In genomic region chr1:26122988-26123973, GRCh38 we compare ENCODE assay signal across 10 cellular contexts. TPM values are rescaled to one million over a fixed set of nuclear protein-coding genes. Genes with fewer than 3 reads are reported as not detected.
DNase-seq lines count a peak whose midpoint lies in the region; ATAC-seq and TF ChIP-seq lines count a peak whose summit lies in the region.
"Had no signal": no experiment of that assay in that cellular context is flagged by ENCODE, and none has a peak within 500 bp of the region (broad histone marks: within the 10 kb centered on the region; RNA-seq: fewer than 3 reads in every experiment).

No MANE protein-coding gene starts in this region.

- no peak for DNase-seq in CD8-positive, alpha-beta memory T cell
- DNase-seq in LHCN-M2 (ENCODE audit: low read depth) (peak; percentile 44), progenitor cell of endocrine pancreas (ENCODE audit: low spot score, unreplicated experiment) (no peak), NCI-H128 (lab: John Stamatoyannopoulos, UW; ENCODE audit: unreplicated experiment) (no peak), globus pallidus (ENCODE audit: low spot score) (no peak), SKM-1 (lab: John Stamatoyannopoulos, UW; ENCODE audit: unreplicated experiment) (no peak)
- no peak for DNase-seq in activated naive CD8-positive, alpha-beta T cell treated with anti-CD3 and anti-CD28 coated beads, Interleukin-2, amount 10 ng/mL, durations not matched to agents 7 days and 5 days
- DNase-seq: SHP77, spleen had no signal

- no peak for ATAC-seq in activated naive CD8-positive, alpha-beta T cell treated with anti-CD3 and anti-CD28 coated beads, Interleukin-2, amount 10 ng/mL, durations not matched to agents 7 days and 5 days (ENCODE audit: low read depth)

- POLR2A ChIA-PET in CD8-positive, alpha-beta memory T cell (lab: Charles Lee), result interaction anchor here (0.8 to 1.0 kb wide), 3 partner anchors 10 to 22 kb away, joined by 3 to 5 read pairs (median 3); partner anchors contain the start of gene PDIK1L
- POLR2A ChIA-PET in activated naive CD8-positive, alpha-beta T cell treated with anti-CD3 and anti-CD28 coated beads, Interleukin-2, amount 10 ng/mL, durations not matched to agents 7 days and 5 days (lab: Charles Lee), result interaction anchor here (1.4 to 4.8 kb wide), 2 partner anchors 11 to 16 kb away, joined by 8 to 40 read pairs; partner anchors contain the start of gene PDIK1L

- peaks cover 0 to 44% (median 1%) of the 10 kb centered on the region in 3 donors for H3K36me3 Mint-ChIP-seq in CD8-positive, alpha-beta memory T cell
- peaks cover 32% of the 10 kb centered on the region for H3K36me3 Mint-ChIP-seq in activated naive CD8-positive, alpha-beta T cell treated with anti-CD3 and anti-CD28 coated beads, Interleukin-2, amount 10 ng/mL, durations not matched to agents 7 days and 5 days
- H3K36me3 Mint-ChIP-seq in progenitor cell of endocrine pancreas (ENCODE audit: insufficient read depth), result peaks cover 12% of the 10 kb centered on the region

- H3K27me3 ChIP-seq in CD8-positive, alpha-beta memory T cell (ENCODE audit: insufficient read depth, low read length, poor library complexity, severe bottlenecking), result no peaks in the 10 kb centered on the region
- H3K27me3 ChIP-seq in mucosa of rectum (ENCODE audit: control insufficient read depth in 2 of 2, insufficient read depth in 2 of 2, low read length in 2 of 2), result no peaks in the 10 kb centered on the region
- H3K27me3 ChIP-seq: spleen had no signal

- H3K9ac ChIP-seq in mucosa of rectum (ENCODE audit: low read depth in 1 of 2, low read length in 2 of 2), result no peak overlapping the region

- H3K36me3 ChIP-seq in CD8-positive, alpha-beta memory T cell (ENCODE audit: insufficient read depth, low read length), result peaks cover 3% of the 10 kb centered on the region
- H3K36me3 ChIP-seq in mucosa of rectum (ENCODE audit: control insufficient read depth in 2 of 2, insufficient read depth in 2 of 2, low read length in 2 of 2), result peaks cover 10 to 33% of the 10 kb centered on the region in 2 donors

- no peaks in the 10 kb centered on the region for H3K9me3 ChIP-seq in CD8-positive, alpha-beta memory T cell (ENCODE audit: low read length)
- no peaks in the 10 kb centered on the region for H3K9me3 ChIP-seq in mucosa of rectum (ENCODE audit: control insufficient read depth in 2 of 2, low read length in 2 of 2)
- H3K9me3 ChIP-seq: spleen had no signal

- CTCF ChIA-PET in CD8-positive, alpha-beta memory T cell (lab: Charles Lee), result interaction anchor here (1.0 to 5.6 kb wide), 6 partner anchors 14 to 111 kb away, joined by 3 to 22 read pairs (median 5); partner anchors contain the start of gene CEP85

- H3K4me1 ChIP-seq in CD8-positive, alpha-beta memory T cell (ENCODE audit: insufficient read depth, low read length), result peaks cover 29% of the 10 kb centered on the region
- peaks cover 0 to 29% of the 10 kb centered on the region in 2 donors for H3K4me1 ChIP-seq in mucosa of rectum (ENCODE audit: control insufficient read depth in 2 of 2, insufficient read depth in 2 of 2, low read length in 2 of 2)

- peak overlapping the region in 1 of 7 donors; percentile 9 for H3K4me3 Mint-ChIP-seq in CD8-positive, alpha-beta memory T cell
- peak overlapping the region; percentile 7 for H3K4me3 Mint-ChIP-seq in activated naive CD8-positive, alpha-beta T cell treated with anti-CD3 and anti-CD28 coated beads, Interleukin-2, amount 10 ng/mL, durations not matched to agents 7 days and 5 days
- no peak overlapping the region for H3K4me3 Mint-ChIP-seq in progenitor cell of endocrine pancreas (ENCODE audit: low read depth)

- H3K4me1 Mint-ChIP-seq in CD8-positive, alpha-beta memory T cell, result peaks cover 36 to 62% (median 49%) of the 10 kb centered on the region in 3 donors
- peaks cover 55% of the 10 kb centered on the region for H3K4me1 Mint-ChIP-seq in activated naive CD8-positive, alpha-beta T cell treated with anti-CD3 and anti-CD28 coated beads, Interleukin-2, amount 10 ng/mL, durations not matched to agents 7 days and 5 days
- peaks cover 3% of the 10 kb centered on the region for H3K4me1 Mint-ChIP-seq in progenitor cell of endocrine pancreas (ENCODE audit: low read depth)

- H3K9me3 Mint-ChIP-seq in CD8-positive, alpha-beta memory T cell, result no peaks in the 10 kb centered on the region
- no peaks in the 10 kb centered on the region for H3K9me3 Mint-ChIP-seq in activated naive CD8-positive, alpha-beta T cell treated with anti-CD3 and anti-CD28 coated beads, Interleukin-2, amount 10 ng/mL, durations not matched to agents 7 days and 5 days
- no peaks in the 10 kb centered on the region for H3K9me3 Mint-ChIP-seq in progenitor cell of endocrine pancreas (ENCODE audit: low read depth)

- TF ChIP-seq CTCF in progenitor cell of endocrine pancreas (IDR thresholded peaks at IDR 0.05; ENCODE audit: unreplicated experiment), result no peak

- H3K27ac ChIP-seq in CD8-positive, alpha-beta memory T cell (ENCODE audit: low read depth, low read length), result peak overlapping the region; percentile 51
- H3K27ac ChIP-seq in mucosa of rectum (ENCODE audit: low read depth in 2 of 2, low read length in 2 of 2), result peak overlapping the region; percentile 21 to 34

- no peak overlapping the region for H3K4me3 ChIP-seq in CD8-positive, alpha-beta memory T cell (ENCODE audit: low read length)
- H3K4me3 ChIP-seq in mucosa of rectum (ENCODE audit: low read length in 2 of 2), result no peak overlapping the region
- H3K4me3 ChIP-seq: spleen had no signal

- peaks cover 0 to 5% of the 10 kb centered on the region in 2 donors for H3K27me3 Mint-ChIP-seq in CD8-positive, alpha-beta memory T cell
- H3K27me3 Mint-ChIP-seq in activated naive CD8-positive, alpha-beta T cell treated with anti-CD3 and anti-CD28 coated beads, Interleukin-2, amount 10 ng/mL, durations not matched to agents 7 days and 5 days, result no peaks in the 10 kb centered on the region
- H3K27me3 Mint-ChIP-seq in progenitor cell of endocrine pancreas, result peaks cover 9% of the 10 kb centered on the region

- peak overlapping the region in 3 of 8 donors; percentile 22 to 75 (median 62) for H3K27ac Mint-ChIP-seq in CD8-positive, alpha-beta memory T cell
- peak overlapping the region; percentile 32 for H3K27ac Mint-ChIP-seq in activated naive CD8-positive, alpha-beta T cell treated with anti-CD3 and anti-CD28 coated beads, Interleukin-2, amount 10 ng/mL, durations not matched to agents 7 days and 5 days
- H3K27ac Mint-ChIP-seq in progenitor cell of endocrine pancreas, result no peak overlapping the region

RNA-seq across cellular contexts. Expression of gene PDIK1L, which starts 11.7 kb away (rescaled TPM):
- total RNA-seq in CD8-positive, alpha-beta memory T cell, result 10 to 100 TPM; 14.5 to 14.6 TPM
- polyA plus RNA-seq in CD8-positive, alpha-beta memory T cell, result 4.2 TPM
- 2.9 and 3.0 TPM in 2 replicates for total RNA-seq in LHCN-M2 (2014; rRNA removed)
- polyA plus RNA-seq in LHCN-M2 (2012), result 0.57 TPM
- total RNA-seq in activated naive CD8-positive, alpha-beta T cell treated with anti-CD3 and anti-CD28 coated beads, Interleukin-2, amount 10 ng/mL, durations not matched to agents 7 days and 5 days, result 10 to 100 TPM; 21.2 to 22.1 TPM
- total RNA-seq in progenitor cell of endocrine pancreas, result 15.2 and 17.2 TPM in 2 replicates

RNA-seq across cellular contexts. Expression of gene FAM110D, which starts 35.6 kb away (rescaled TPM):
- total RNA-seq in CD8-positive, alpha-beta memory T cell, result not detected
- not detected for polyA plus RNA-seq in CD8-positive, alpha-beta memory T cell
- total RNA-seq in LHCN-M2 (2014; rRNA removed) (not detected in 2 replicates), progenitor cell of endocrine pancreas (0.33 and 0.36 TPM in 2 replicates)
- polyA plus RNA-seq in LHCN-M2 (2012), result 0.01 TPM
- total RNA-seq in activated naive CD8-positive, alpha-beta T cell treated with anti-CD3 and anti-CD28 coated beads, Interleukin-2, amount 10 ng/mL, durations not matched to agents 7 days and 5 days, result not detected

RNA-seq across cellular contexts. Expression of gene C1orf232, which starts 45.5 kb away (rescaled TPM):
- total RNA-seq in CD8-positive, alpha-beta memory T cell, result not detected
- polyA plus RNA-seq in CD8-positive, alpha-beta memory T cell, result not detected
- total RNA-seq in LHCN-M2 (2014; rRNA removed), result not detected in 2 replicates
- polyA plus RNA-seq in LHCN-M2 (2012), result not detected
- total RNA-seq in activated naive CD8-positive, alpha-beta T cell treated with anti-CD3 and anti-CD28 coated beads, Interleukin-2, amount 10 ng/mL, durations not matched to agents 7 days and 5 days, result not detected
- not detected in 2 replicates for total RNA-seq in progenitor cell of endocrine pancreas
- total RNA-seq: spleen had no signal
- polyA plus RNA-seq: spleen had no signal

RNA-seq across cellular contexts. Expression of gene ZNF593, which starts 46.4 kb away (rescaled TPM):
- total RNA-seq in CD8-positive, alpha-beta memory T cell, result 10 to 100 TPM; 86.4 to 87.9 TPM
- 26.2 TPM for polyA plus RNA-seq in CD8-positive, alpha-beta memory T cell
- total RNA-seq in LHCN-M2 (2014; rRNA removed) (26.5 and 30.4 TPM in 2 replicates), progenitor cell of endocrine pancreas (28.9 and 32.1 TPM in 2 replicates)
- polyA plus RNA-seq in LHCN-M2 (2012), result 76.0 TPM
- 10 to 100 TPM; 26.5 to 31.0 TPM for total RNA-seq in activated naive CD8-positive, alpha-beta T cell treated with anti-CD3 and anti-CD28 coated beads, Interleukin-2, amount 10 ng/mL, durations not matched to agents 7 days and 5 days

RNA-seq across cellular contexts. Expression of gene ZNF593OS, which starts 48.4 kb away (rescaled TPM):
- not detected for total RNA-seq in CD8-positive, alpha-beta memory T cell
- polyA plus RNA-seq in CD8-positive, alpha-beta memory T cell, result 0.85 TPM
- total RNA-seq in LHCN-M2 (2014; rRNA removed), result not detected in 2 replicates
- 0.75 TPM for polyA plus RNA-seq in LHCN-M2 (2012)
- not detected for total RNA-seq in activated naive CD8-positive, alpha-beta T cell treated with anti-CD3 and anti-CD28 coated beads, Interleukin-2, amount 10 ng/mL, durations not matched to agents 7 days and 5 days
- not detected in 2 replicates for total RNA-seq in progenitor cell of endocrine pancreas
- total RNA-seq: spleen had no signal
